ENCODE assay signal across 1 cellular context in genomic region chr20:37845261-37845681, GRCh38.
TF ChIP-seq lines count a peak whose summit lies in the region.

No MANE protein-coding gene starts in this region.

TF ChIP-seq in H1, 55 proteins besides CTCF, POLR2A, EP300 and RAD21:
- TF ChIP-seq NRF1 (IDR thresholded peaks at IDR 0.05; ENCODE audit: low read depth, low read length) (no peak), POLR2AphosphoS5 (IDR thresholded peaks at IDR 0.05; ENCODE audit: low read depth, low read length) (no peak), GTF2F1 (IDR thresholded peaks at IDR 0.05; ENCODE audit: borderline replicate concordance, low read depth, low read length) (no peak), TCF12 (IDR thresholded peaks at IDR 0.05; ENCODE audit: low read depth, low read length) (no peak), SP1 (IDR thresholded peaks at IDR 0.05; ENCODE audit: low read depth, low read length) (no peak), MAX (IDR thresholded peaks at IDR 0.05) (no peak), PHF8 (conservative IDR thresholded peaks at IDR 0.05; ENCODE audit: low read depth, low read length) (no peak)
